Comparison of ENCODE assay signal across 20 cellular contexts in genomic region chr5:77863181-77863580, GRCh38.
DNase-seq lines count a peak whose midpoint lies in the region; ATAC-seq and TF ChIP-seq lines count a peak whose summit lies in the region.
"Had no signal": no experiment of that assay in that cellular context is flagged by ENCODE, and none has a peak within 500 bp of the region (broad histone marks: within the 10 kb centered on the region; RNA-seq: fewer than 3 reads in every experiment).

No MANE protein-coding gene starts in this region.

- H3K27ac Mint-ChIP-seq in T-helper 17 cell, result no peak overlapping the region
- no peak overlapping the region for H3K27ac Mint-ChIP-seq in activated naive CD8-positive, alpha-beta T cell treated with anti-CD3 and anti-CD28 coated beads, Interleukin-2, amount 50 U/mL, for 24 hours
- H3K27ac Mint-ChIP-seq: CD8-positive, alpha-beta T cell; HFFc6 had no signal

- TF ChIP-seq POLR2A in esophagus muscularis mucosa (IDR thresholded peaks at IDR 0.05; ENCODE audit: low read depth), result no peak

- ATAC-seq in T-helper 17 cell, result no peak
- no peak for ATAC-seq in activated naive CD8-positive, alpha-beta T cell treated with anti-CD3 and anti-CD28 coated beads, Interleukin-2, amount 50 U/mL, for 24 hours
- ATAC-seq: CD8-positive, alpha-beta T cell; HCT116 had no signal

- no peaks in the 10 kb centered on the region for H3K9me3 Mint-ChIP-seq in activated naive CD8-positive, alpha-beta T cell treated with anti-CD3 and anti-CD28 coated beads, Interleukin-2, amount 50 U/mL, for 24 hours
- H3K9me3 Mint-ChIP-seq: CD8-positive, alpha-beta T cell; HFFc6 had no signal

- DNase-seq in GM23248 (peak; percentile 70), esophagus muscularis mucosa (ENCODE audit: extremely low spot score) (peak; percentile 14), osteoblast (ENCODE audit: insufficient read length, low spot score, missing footprints) (peak; percentile 85), NCI-H1694 (lab: John Stamatoyannopoulos, UW) (no peak), T-helper 17 cell (no peak), ecto neural progenitor cell (ENCODE audit: low spot score) (no peak)
- no peak for DNase-seq in activated naive CD8-positive, alpha-beta T cell treated with anti-CD3 and anti-CD28 coated beads, Interleukin-2, amount 50 U/mL, for 24 hours
- DNase-seq: ACHN; CD8-positive, alpha-beta T cell; COR-L47; DMS 273 treated with DMSO at 0.1 percent for 48 hours; DMS53; GDM1; GOT3; H7; HFFc6 had no signal

- TF ChIP-seq CTCF in esophagus muscularis mucosa (IDR thresholded peaks at IDR 0.05) (no peak), osteoblast (IDR thresholded peaks at IDR 0.05; ENCODE audit: extremely low read depth, low read depth, low read length) (no peak)

- H4K20me1 ChIP-seq in GM23248 (ENCODE audit: insufficient read depth), result no peaks in the 10 kb centered on the region
- no peaks in the 10 kb centered on the region for H4K20me1 ChIP-seq in osteoblast (ENCODE audit: insufficient read depth, low read length)
- H4K20me1 ChIP-seq: BLaER1 had no signal

- H3K9me3 ChIP-seq in GM23248 (ENCODE audit: low read depth), result no peaks in the 10 kb centered on the region
- no peaks in the 10 kb centered on the region for H3K9me3 ChIP-seq in esophagus muscularis mucosa
- no peaks in the 10 kb centered on the region for H3K9me3 ChIP-seq in osteoblast (ENCODE audit: low read depth, low read length)
- no peaks in the 10 kb centered on the region for H3K9me3 ChIP-seq in T-helper 17 cell (ENCODE audit: control insufficient read depth, low read length, poor library complexity, severe bottlenecking)
- H3K9me3 ChIP-seq: BLaER1 had no signal

- H3K4me1 ChIP-seq in GM23248 (ENCODE audit: insufficient read depth) (peaks cover 18% of the 10 kb centered on the region), esophagus muscularis mucosa (no peaks in the 10 kb centered on the region), osteoblast (ENCODE audit: insufficient read depth, low read length) (peaks cover 15% of the 10 kb centered on the region)

- H3K27ac ChIP-seq in GM23248 (no peak overlapping the region), esophagus muscularis mucosa (replicated peaks in 1 of 4) (no peak overlapping the region), osteoblast (ENCODE audit: low read depth, low read length) (no peak overlapping the region)
- H3K27ac ChIP-seq: BLaER1, HL-60 had no signal

- H3K9me2 ChIP-seq in GM23248 (ENCODE audit: insufficient read depth), result no peaks in the 10 kb centered on the region

- no peaks in the 10 kb centered on the region for H3K36me3 ChIP-seq in GM23248 (ENCODE audit: low read depth)
- no peaks in the 10 kb centered on the region for H3K36me3 ChIP-seq in esophagus muscularis mucosa
- no peaks in the 10 kb centered on the region for H3K36me3 ChIP-seq in osteoblast (ENCODE audit: insufficient read depth, low read length)
- H3K36me3 ChIP-seq: BLaER1 had no signal

- H2AFZ ChIP-seq in GM23248 (no peak overlapping the region), osteoblast (ENCODE audit: low read length) (no peak overlapping the region)

- in situ Hi-C loops in GM23248 (cut with MboI), result no loop called here

- H3K27me3 ChIP-seq in GM23248 (replicated peaks; ENCODE audit: insufficient read depth) (no peaks in the 10 kb centered on the region), esophagus muscularis mucosa (peaks cover 0 to 15% (median 0%) of the 10 kb centered on the region in 4 donors), osteoblast (ENCODE audit: insufficient read depth, low read length) (no peaks in the 10 kb centered on the region)
- H3K27me3 ChIP-seq: BLaER1 had no signal

- no peak overlapping the region for H3K4me3 Mint-ChIP-seq in T-helper 17 cell
- no peak overlapping the region for H3K4me3 Mint-ChIP-seq in activated naive CD8-positive, alpha-beta T cell treated with anti-CD3 and anti-CD28 coated beads, Interleukin-2, amount 50 U/mL, for 24 hours
- H3K4me3 Mint-ChIP-seq: CD14-positive monocyte; CD8-positive, alpha-beta T cell; HFFc6 had no signal

- no peak overlapping the region for H3K9ac ChIP-seq in GM23248
- H3K9ac ChIP-seq: BLaER1 had no signal

- H3K4me1 Mint-ChIP-seq in T-helper 17 cell, result no peaks in the 10 kb centered on the region
- H3K4me1 Mint-ChIP-seq in activated naive CD8-positive, alpha-beta T cell treated with anti-CD3 and anti-CD28 coated beads, Interleukin-2, amount 50 U/mL, for 24 hours, result no peaks in the 10 kb centered on the region

- H3K36me3 Mint-ChIP-seq in T-helper 17 cell (ENCODE audit: low read depth), result no peaks in the 10 kb centered on the region
- H3K36me3 Mint-ChIP-seq in activated naive CD8-positive, alpha-beta T cell treated with anti-CD3 and anti-CD28 coated beads, Interleukin-2, amount 50 U/mL, for 24 hours (ENCODE audit: low read depth), result no peaks in the 10 kb centered on the region
- H3K36me3 Mint-ChIP-seq: CD8-positive, alpha-beta T cell had no signal

- 16 to 23% methylated on average over 1 of the region's 1 CpG for WGBS in GM23248 (ENCODE audit: low coverage in 1 of 2, low lambda C conversion rate in 2 of 2, missing lambda C conversion rate in 2 of 2), 2 experiments
- 35% methylated on average over 1 of the region's 1 CpG for WGBS in esophagus muscularis mucosa

- no peak overlapping the region for H3K4me3 ChIP-seq in GM23248
- H3K4me3 ChIP-seq in esophagus muscularis mucosa, result no peak overlapping the region
- H3K4me3 ChIP-seq in osteoblast (ENCODE audit: insufficient read depth, low read length), result no peak overlapping the region
- H3K4me3 ChIP-seq: BLaER1 had no signal

- H3K27me3 Mint-ChIP-seq in T-helper 17 cell, result peaks cover 25% of the 10 kb centered on the region
- no peaks in the 10 kb centered on the region for H3K27me3 Mint-ChIP-seq in activated naive CD8-positive, alpha-beta T cell treated with anti-CD3 and anti-CD28 coated beads, Interleukin-2, amount 50 U/mL, for 24 hours

- no peak for TF ChIP-seq EP300 in esophagus muscularis mucosa (IDR thresholded peaks at IDR 0.05)

- H3F3A ChIP-seq in GM23248 (ENCODE audit: insufficient read depth), result peaks cover 19% of the 10 kb centered on the region

- H3K4me2 ChIP-seq in GM23248 (ENCODE audit: unreplicated experiment), result no peak overlapping the region
- H3K4me2 ChIP-seq in osteoblast (ENCODE audit: insufficient read depth, low read length), result no peak overlapping the region
- H3K4me2 ChIP-seq: BLaER1 had no signal

- intact Hi-C loops in esophagus muscularis mucosa (cut with DNase I), result no loop called here

- H3K79me2 ChIP-seq in GM23248 (ENCODE audit: insufficient read depth) (no peaks in the 10 kb centered on the region), osteoblast (ENCODE audit: insufficient read depth, low read length) (no peaks in the 10 kb centered on the region)

Comparison
In these comparisons a context has a peak if more than half of its experiments do, and no peak if none do; other contexts are left out.
1. DNase-seq: peak in GM23248 (single experiment), esophagus muscularis mucosa (single experiment) and osteoblast (single experiment); none in NCI-H1694 (single experiment), T-helper 17 cell (0 of 3), ecto neural progenitor cell (single experiment) and activated naive CD8-positive, alpha-beta T cell treated with anti-CD3 and anti-CD28 coated beads, Interleukin-2, amount 50 U/mL, for 24 hours (single experiment).